36 cellular contexts compared by ENCODE assay signal in the genomic region with DNA sequence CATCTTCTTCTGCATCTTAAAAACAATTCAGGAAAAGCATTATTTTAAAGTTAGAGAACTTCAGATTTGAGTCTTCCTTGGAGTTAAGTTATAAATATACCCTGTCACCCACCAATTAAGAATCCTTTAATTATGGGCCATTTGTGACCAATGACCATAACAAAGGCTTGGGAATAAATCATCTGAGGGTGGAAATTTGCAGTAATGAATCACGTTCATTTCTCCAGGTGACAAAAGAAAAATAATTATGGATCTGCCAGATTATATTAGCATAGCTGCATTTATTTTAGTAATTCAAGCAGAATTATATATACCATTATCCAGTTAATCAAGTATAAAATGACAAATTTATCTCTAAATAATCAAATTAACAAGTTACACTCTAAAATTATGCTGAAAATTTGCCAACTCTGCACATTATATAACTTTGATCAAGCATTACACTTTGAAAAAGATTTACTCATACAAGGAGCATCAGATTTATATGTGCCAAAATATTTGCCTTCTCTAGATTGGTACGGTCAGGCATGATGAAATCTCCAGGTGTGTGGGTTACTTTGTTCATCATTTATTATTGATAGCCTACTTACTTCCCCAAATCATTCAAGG. TPM values are rescaled to one million over a fixed set of nuclear protein-coding genes. Genes with fewer than 3 reads are reported as not detected.
"Had no signal": no experiment of that assay in that cellular context is flagged by ENCODE, and none has a peak within 500 bp of the region (broad histone marks: within the 10 kb centered on the region; RNA-seq: fewer than 3 reads in every experiment).

A gene with protein sequence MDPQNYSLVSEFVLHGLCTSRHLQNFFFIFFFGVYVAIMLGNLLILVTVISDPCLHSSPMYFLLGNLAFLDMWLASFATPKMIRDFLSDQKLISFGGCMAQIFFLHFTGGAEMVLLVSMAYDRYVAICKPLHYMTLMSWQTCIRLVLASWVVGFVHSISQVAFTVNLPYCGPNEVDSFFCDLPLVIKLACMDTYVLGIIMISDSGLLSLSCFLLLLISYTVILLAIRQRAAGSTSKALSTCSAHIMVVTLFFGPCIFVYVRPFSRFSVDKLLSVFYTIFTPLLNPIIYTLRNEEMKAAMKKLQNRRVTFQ (minus strand): TSS at position 51 of the 609 bp plus-strand sequence. CDS start 4,114 bp downstream, outside the sequence.

- H3K36me3 ChIP-seq: neutrophil, spleen, suprapubic skin, tibial artery, transverse colon, upper lobe of right lung, uterus had no signal

- H3K9me3 ChIP-seq: neutrophil, psoas muscle, suprapubic skin, testis, tibial artery, upper lobe of right lung, uterus had no signal

- H3K27me3 ChIP-seq: neutrophil, spleen, suprapubic skin, testis, tibial artery, transverse colon, upper lobe of right lung, uterus had no signal

- DNase-seq: naive thymus-derived CD8-positive, alpha-beta T cell; nephron progenitor cell; nucleus accumbens; posterior cingulate gyrus; psoas muscle; right cardiac atrium; spleen; stimulated activated CD4-positive, alpha-beta T cell treated with anti-CD3 and anti-CD28 coated beads, Interleukin-12 subunit alpha, Interleukin-12 subunit beta, amount 100 ng/mL, for 4 hours; stimulated activated CD4-positive, alpha-beta T cell treated with anti-CD3 and anti-CD28 coated beads, Interleukin-1b, Interleukin-23, amount 100 ng/mL, for 48 hours; stimulated activated CD4-positive, alpha-beta T cell treated with anti-CD3 and anti-CD28 coated beads, Interleukin-4, amount 100 ng/mL, for 1 hour; stimulated activated CD4-positive, alpha-beta T cell treated with anti-CD3 and anti-CD28 coated beads, Interleukin-4, amount 100 ng/mL, for 4 hours; stimulated activated CD8-positive, alpha-beta memory T cell treated with anti-CD3 and anti-CD28 coated beads, Interleukin-4, amount 100 ng/mL, for 48 hours; stimulated activated naive CD4-positive, alpha-beta T cell; stimulated activated naive CD8-positive, alpha-beta T cell treated with anti-CD3 and anti-CD28 coated beads, Interleukin-15, amount 100 ng/mL, for 72 hours; stimulated activated naive CD8-positive, alpha-beta T cell treated with anti-CD3 and anti-CD28 coated beads, Interleukin-15, Interleukin-2, amounts not matched to agents 100 U/mL and 50 U/mL, for 24 hours; substantia nigra; testis; tibial artery; transverse colon; upper lobe of right lung; uterus had no signal

- ATAC-seq: naive thymus-derived CD8-positive, alpha-beta T cell; natural killer cell treated with Interleukin-12 subunit alpha and Interleukin-12 subunit beta and Interleukin-15 and Interleukin-18, amount 100 ng/mL, for 72 hours; psoas muscle; right cardiac atrium; sciatic nerve; stimulated activated memory B cell treated with anti-CD40 and anti-IgM and Interleukin-4, amounts not matched to agents 10 μg/mL and 1 μg/mL and 100 μg/mL, for 72 hours; stimulated activated naive CD8-positive, alpha-beta T cell treated with anti-CD3 and anti-CD28 coated beads, Interleukin-15, amount 100 ng/mL, for 72 hours; stimulated activated naive CD8-positive, alpha-beta T cell treated with anti-CD3 and anti-CD28 coated beads, Interleukin-15, Interleukin-2, amounts not matched to agents 100 U/mL and 50 U/mL, for 24 hours; upper lobe of right lung had no signal

- H3K4me3 ChIP-seq: psoas muscle, skin epidermis, smooth muscle cell, spleen, suprapubic skin, testis, tibial artery, transverse colon, upper lobe of right lung, uterus had no signal

- H3K27ac ChIP-seq: neutrophil, parathyroid adenoma, psoas muscle, skin epidermis, spleen, suprapubic skin, testis, tibial artery, transverse colon, upper lobe of right lung, uterus had no signal

- H3K4me1 ChIP-seq: parathyroid adenoma, psoas muscle, spleen, suprapubic skin, testis, tibial artery, transverse colon, upper lobe of right lung, uterus had no signal

- H3K4me2 ChIP-seq: smooth muscle cell had no signal

RNA-seq across cellular contexts. Expression of the gene that starts here (rescaled TPM):
- total RNA-seq: naive thymus-derived CD8-positive, alpha-beta T cell; natural killer cell treated with Interleukin-12 subunit alpha and Interleukin-12 subunit beta and Interleukin-15 and Interleukin-18, amount 100 ng/mL, for 72 hours; neural crest cell; omental fat pad; osteocyte; progenitor cell of endocrine pancreas; psoas muscle; renal cortical epithelial cell; right cardiac atrium; sciatic nerve; smooth muscle cell; spleen; suprapubic skin; transverse colon; upper lobe of right lung; urinary bladder; uterus had no signal
- polyA plus RNA-seq: naive thymus-derived CD8-positive, alpha-beta T cell; psoas muscle; right cardiac atrium; smooth muscle cell; spleen; thymus; urinary bladder had no signal
